In genomic region chr2:201114350-201114749, GRCh38 we compare ENCODE assay signal across 14 cellular contexts. TPM values are rescaled to one million over a fixed set of nuclear protein-coding genes. Genes with fewer than 3 reads are reported as not detected.
DNase-seq lines count a peak whose midpoint lies in the region; ATAC-seq, FAIRE-seq and TF ChIP-seq lines count a peak whose summit lies in the region.
"Had no signal": no experiment of that assay in that cellular context is flagged by ENCODE, and none has a peak within 500 bp of the region (broad histone marks: within the 10 kb centered on the region; RNA-seq: fewer than 3 reads in every experiment).

No MANE protein-coding gene starts in this region.

- peak overlapping the region; percentile 91 for H3K4me3 Mint-ChIP-seq in activated CD4-positive, alpha-beta T cell treated with anti-CD3 and anti-CD28 coated beads, Interleukin-2, amount 10 ng/mL, durations not matched to agents 7 days and 5 days

- CTCF ChIA-PET in activated CD4-positive, alpha-beta T cell treated with anti-CD3 and anti-CD28 coated beads, Interleukin-2, amount 10 ng/mL, durations not matched to agents 7 days and 5 days (lab: Charles Lee): interaction anchor here (1.1 to 1.4 kb wide), 4 partner anchors 21 to 151 kb away, joined by 3 to 5 read pairs (median 3); partner anchors contain the start of gene ORC2
- CTCF ChIA-PET in Panc1 (lab: Charles Lee) (no interaction called here), endothelial cell of umbilical vein (lab: Charles Lee) (interaction anchor here (0.6 to 5.4 kb wide), 6 partner anchors 13 to 213 kb away, joined by 3 to 140 read pairs (median 4); no protein-coding TSS in a partner anchor)

- peak overlapping the region; percentile 16 for H3K4me2 ChIP-seq in endothelial cell of umbilical vein (ENCODE audit: insufficient read depth, low read length)
- H3K4me2 ChIP-seq: SK-N-SH had no signal

- H3K36me3 Mint-ChIP-seq in activated CD4-positive, alpha-beta T cell treated with anti-CD3 and anti-CD28 coated beads, Interleukin-2, amount 10 ng/mL, durations not matched to agents 7 days and 5 days (ENCODE audit: low read depth): peaks cover 13% of the 10 kb centered on the region

- BruUV-seq in Panc1 (replicated peaks; lab: Mats Ljungman, UMichigan): no TSS peak
- no TSS peak for BruUV-seq in endothelial cell of umbilical vein (replicated peaks; lab: Mats Ljungman, UMichigan)

- no peak overlapping the region for H3K9ac ChIP-seq in endothelial cell of umbilical vein (replicated peaks; ENCODE audit: extremely low read depth, insufficient read depth, low read length)
- H3K9ac ChIP-seq: SK-N-SH had no signal

- ATAC-seq in Panc1 (no peak), gastrocnemius medialis (no peak), GM18520 (IDR thresholded peaks at IDR 0.05; ENCODE audit: unreplicated experiment) (no peak)

- TF ChIP-seq CTCF in Panc1 (IDR thresholded peaks at IDR 0.05) (no peak), endothelial cell of umbilical vein (IDR thresholded peaks at IDR 0.05; ENCODE audit: extremely low read depth in 1 of 2, insufficient read depth in 1 of 2, low read depth in 1 of 2, low read length in 2 of 2) (no peak), gastrocnemius medialis (IDR thresholded peaks at IDR 0.05 in 4 of 5, conservative IDR thresholded peaks at IDR 0.05 in 1 of 5) (no peak)

- no peaks in the 10 kb centered on the region for H3K9me3 ChIP-seq in Panc1 (ENCODE audit: control insufficient read depth, insufficient read depth, low read depth, low read length)
- no peaks in the 10 kb centered on the region for H3K9me3 ChIP-seq in endothelial cell of umbilical vein (replicated peaks; ENCODE audit: control insufficient read depth, insufficient read depth, low read length)
- H3K9me3 ChIP-seq in gastrocnemius medialis: no peaks in the 10 kb centered on the region
- H3K9me3 ChIP-seq: SK-N-SH had no signal

- H3K27me3 ChIP-seq in Panc1 (ENCODE audit: control insufficient read depth, insufficient read depth, low read length) (no peaks in the 10 kb centered on the region), endothelial cell of umbilical vein (ENCODE audit: control insufficient read depth in 2 of 2, insufficient read depth in 2 of 2, low read length in 2 of 2) (no peaks in the 10 kb centered on the region), gastrocnemius medialis (no peaks in the 10 kb centered on the region)
- H3K27me3 ChIP-seq: brain microvascular endothelial cell had no signal

- DNase-seq in activated CD4-positive, alpha-beta T cell treated with anti-CD3 and anti-CD28 coated beads, Interleukin-2, amount 10 ng/mL, durations not matched to agents 7 days and 5 days: no peak
- no peak for DNase-seq in activated CD4-positive, alpha-beta T cell treated with anti-CD3 and anti-CD28 coated beads for 4 hours
- no peak for DNase-seq in Panc1 (ENCODE audit: low read depth, low spot score)
- peak; percentile 16 for DNase-seq in endothelial cell of umbilical vein (ENCODE audit: low read depth, low spot score)
- DNase-seq in gastrocnemius medialis: no peak
- no peak for DNase-seq in NCI-H446 (lab: John Stamatoyannopoulos, UW)
- DNase-seq in SIG-M5 treated with dmso at 0.1 percent for 504 hours (lab: John Stamatoyannopoulos, UW; ENCODE audit: unreplicated experiment): no peak
- DNase-seq: brain microvascular endothelial cell; erythroblast; NCI-H1048; NCI-H526 treated with DMSO at 0.1 percent for 48 hours; SK-N-SH; stimulated activated naive CD4-positive, alpha-beta T cell treated with Interleukin-2 at 50 U/mL for 16 hours had no signal

- no peaks in the 10 kb centered on the region for H3K36me3 ChIP-seq in Panc1 (ENCODE audit: control insufficient read depth, insufficient read depth, low read length)
- H3K36me3 ChIP-seq in endothelial cell of umbilical vein (ENCODE audit: control insufficient read depth in 2 of 2, extremely low read depth in 1 of 2, insufficient read depth in 2 of 2, low read length in 2 of 2): no peaks in the 10 kb centered on the region
- no peaks in the 10 kb centered on the region for H3K36me3 ChIP-seq in gastrocnemius medialis
- H3K36me3 ChIP-seq: brain microvascular endothelial cell had no signal

- in situ Hi-C loops in Panc1 (cut with HindIII; ENCODE audit: low pct_unique_long_range_greater_than_20kb, low sequenced_read_pairs) (no loop called here), gastrocnemius medialis (cut with MboI; ENCODE audit: low sequenced_read_pairs in 4 of 4) (no loop called here)

- intact Hi-C loops in Panc1 (cut with micrococcal nuclease; ENCODE audit: unreplicated experiment) (no loop called here), endothelial cell of umbilical vein (cut with micrococcal nuclease) (no loop called here), gastrocnemius medialis (cut with DNase I; ENCODE audit: low total_unique reads) (no loop called here)

- TF ChIP-seq POLR2A in endothelial cell of umbilical vein (IDR thresholded peaks at IDR 0.05; ENCODE audit: low read depth, low read length): no peak
- no peak for TF ChIP-seq POLR2A in gastrocnemius medialis (IDR thresholded peaks at IDR 0.05)

- peak overlapping the region; percentile 100; the same call in 1 of the 2 replicates for H3K27ac ChIP-seq in Panc1 (ENCODE audit: low read length)
- no peak overlapping the region for H3K27ac ChIP-seq in endothelial cell of umbilical vein (ENCODE audit: insufficient read depth, low read depth, low read length)
- peak overlapping the region; percentile 38 to 100 (median 98) for H3K27ac ChIP-seq in gastrocnemius medialis

- H3K4me3 ChIP-seq in Panc1 (ENCODE audit: low read depth in 2 of 2, low read length in 2 of 2) (no peak overlapping the region), endothelial cell of umbilical vein (replicated peaks in 1 of 3; ENCODE audit: insufficient read depth in 1 of 3, low read depth in 1 of 3, low read length in 3 of 3) (peak overlapping the region in 1 of 3 experiments; percentile 12), gastrocnemius medialis (peak overlapping the region in 2 of 4 donors; percentile 92 to 95)

- dilution Hi-C loops in endothelial cell of umbilical vein (cut with MboI; ENCODE audit: extremely low pct_ligation_motif_present, low sequenced_read_pairs): no loop called here

- FAIRE-seq in endothelial cell of umbilical vein (lab: Jason Lieb, UNC): peak; percentile 8

- H4K20me1 ChIP-seq in endothelial cell of umbilical vein (replicated peaks; ENCODE audit: control insufficient read depth, extremely low read depth, insufficient read depth, low read length): no peaks in the 10 kb centered on the region

- peaks cover 16% of the 10 kb centered on the region for H3K79me2 ChIP-seq in endothelial cell of umbilical vein (ENCODE audit: control insufficient read depth, insufficient read depth, low read length)

- no peaks in the 10 kb centered on the region for H3K9me1 ChIP-seq in endothelial cell of umbilical vein (replicated peaks; ENCODE audit: control insufficient read depth, extremely low read depth, insufficient read depth, low read length)

- peak overlapping the region; percentile 97 for H3K27ac Mint-ChIP-seq in activated CD4-positive, alpha-beta T cell treated with anti-CD3 and anti-CD28 coated beads, Interleukin-2, amount 10 ng/mL, durations not matched to agents 7 days and 5 days

- no peaks in the 10 kb centered on the region for H3K27me3 Mint-ChIP-seq in activated CD4-positive, alpha-beta T cell treated with anti-CD3 and anti-CD28 coated beads, Interleukin-2, amount 10 ng/mL, durations not matched to agents 7 days and 5 days

- H3K4me1 Mint-ChIP-seq in activated CD4-positive, alpha-beta T cell treated with anti-CD3 and anti-CD28 coated beads, Interleukin-2, amount 10 ng/mL, durations not matched to agents 7 days and 5 days: peaks cover 37% of the 10 kb centered on the region

- H3K4me1 ChIP-seq in Panc1 (ENCODE audit: control insufficient read depth, insufficient read depth, low read length): peaks cover 8% of the 10 kb centered on the region
- H3K4me1 ChIP-seq in endothelial cell of umbilical vein (ENCODE audit: control insufficient read depth, extremely low read depth, insufficient read depth, low read length): peaks cover 31% of the 10 kb centered on the region
- peaks cover 14 to 16% of the 10 kb centered on the region in 2 donors for H3K4me1 ChIP-seq in gastrocnemius medialis

- no peak overlapping the region for H2AFZ ChIP-seq in endothelial cell of umbilical vein (ENCODE audit: low read depth, low read length)

- no peaks in the 10 kb centered on the region for H3K9me3 Mint-ChIP-seq in activated CD4-positive, alpha-beta T cell treated with anti-CD3 and anti-CD28 coated beads, Interleukin-2, amount 10 ng/mL, durations not matched to agents 7 days and 5 days

- POLR2A ChIA-PET in activated CD4-positive, alpha-beta T cell treated with anti-CD3 and anti-CD28 coated beads, Interleukin-2, amount 10 ng/mL, durations not matched to agents 7 days and 5 days (lab: Charles Lee): no interaction called here
- POLR2A ChIA-PET in Panc1 (lab: Charles Lee) (no interaction called here), endothelial cell of umbilical vein (lab: Charles Lee) (interaction anchor here (1.2 kb wide), 1 partner anchor 44 kb away, joined by 3 read pairs; no protein-coding TSS in a partner anchor)

RNA-seq across cellular contexts. Expression of gene CFLAR, which starts 1.6 kb away (rescaled TPM):
- total RNA-seq in activated CD4-positive, alpha-beta T cell treated with anti-CD3 and anti-CD28 coated beads, Interleukin-2, amount 10 ng/mL, durations not matched to agents 7 days and 5 days: 100 to 1,000 TPM in 1 of 2 experiments, 10 to 100 TPM in 1; 98.4 to 106 TPM
- total RNA-seq in Panc1 (2021; ENCODE audit: unreplicated experiment) (46.3 TPM), endothelial cell of umbilical vein (222 and 260 TPM in 2 replicates), gastrocnemius medialis (100 to 1,000 TPM; 298 to 491 (median 352) TPM)
- polyA plus RNA-seq in Panc1 (2012; ENCODE audit: insufficient read length): 22.2 TPM
- 85.5 and 104 TPM in 2 replicates for polyA plus RNA-seq in endothelial cell of umbilical vein
- polyA plus RNA-seq in endothelial cell of umbilical vein (2011; cell fraction: cytosol; rRNA removed): 88.8 and 91.9 TPM in 2 replicates
- 323 and 358 TPM in 2 replicates for polyA plus RNA-seq in endothelial cell of umbilical vein (2011; cell fraction: nucleus; rRNA removed)
- 177 and 182 TPM in 2 replicates for polyA plus RNA-seq in endothelial cell of umbilical vein (2012)
- 353 and 362 TPM in 2 replicates for polyA minus RNA-seq in endothelial cell of umbilical vein
- polyA minus RNA-seq in endothelial cell of umbilical vein (2011; cell fraction: cytosol; rRNA and poly(A)+ RNA removed): 5.4 TPM
- polyA minus RNA-seq in endothelial cell of umbilical vein (2011; cell fraction: nucleus; rRNA and poly(A)+ RNA removed): 427 and 521 TPM in 2 replicates

RNA-seq across cellular contexts. Expression of gene NDUFB3, which starts 42.5 kb away (rescaled TPM):
- total RNA-seq in activated CD4-positive, alpha-beta T cell treated with anti-CD3 and anti-CD28 coated beads, Interleukin-2, amount 10 ng/mL, durations not matched to agents 7 days and 5 days: 100 to 1,000 TPM; 134 to 147 TPM
- total RNA-seq in Panc1 (2021; ENCODE audit: unreplicated experiment) (88.6 TPM), endothelial cell of umbilical vein (96.7 and 101 TPM in 2 replicates), gastrocnemius medialis (100 to 1,000 TPM; 107 to 146 (median 135) TPM)
- polyA plus RNA-seq in Panc1 (2012; ENCODE audit: insufficient read length): 47.9 TPM
- polyA plus RNA-seq in endothelial cell of umbilical vein: 41.8 and 65.6 TPM in 2 replicates
- 73.5 and 94.3 TPM in 2 replicates for polyA plus RNA-seq in endothelial cell of umbilical vein (2011; cell fraction: cytosol; rRNA removed)
- 23.2 and 36.0 TPM in 2 replicates for polyA plus RNA-seq in endothelial cell of umbilical vein (2011; cell fraction: nucleus; rRNA removed)
- 106 and 132 TPM in 2 replicates for polyA plus RNA-seq in endothelial cell of umbilical vein (2012)
- 13.7 and 26.9 TPM in 2 replicates for polyA minus RNA-seq in endothelial cell of umbilical vein
- 12.1 TPM for polyA minus RNA-seq in endothelial cell of umbilical vein (2011; cell fraction: cytosol; rRNA and poly(A)+ RNA removed)
- polyA minus RNA-seq in endothelial cell of umbilical vein (2011; cell fraction: nucleus; rRNA and poly(A)+ RNA removed): 5.7 and 5.8 TPM in 2 replicates

RNA-seq across cellular contexts. Expression of gene HYCC2, which starts 42.9 kb away (rescaled TPM):
- 10 to 100 TPM; 31.4 to 32.0 TPM for total RNA-seq in activated CD4-positive, alpha-beta T cell treated with anti-CD3 and anti-CD28 coated beads, Interleukin-2, amount 10 ng/mL, durations not matched to agents 7 days and 5 days
- total RNA-seq in Panc1 (2021; ENCODE audit: unreplicated experiment) (12.0 TPM), endothelial cell of umbilical vein (20.3 and 21.2 TPM in 2 replicates), gastrocnemius medialis (10 to 100 TPM in 1 of 4 donors, 1 to 10 TPM in 3; 2.3 to 12.5 (median 3.5) TPM)
- 1.9 TPM for polyA plus RNA-seq in Panc1 (2012; ENCODE audit: insufficient read length)
- 2.4 and 3.0 TPM in 2 replicates for polyA plus RNA-seq in endothelial cell of umbilical vein
- polyA plus RNA-seq in endothelial cell of umbilical vein (2011; cell fraction: cytosol; rRNA removed): 2.2 and 2.4 TPM in 2 replicates
- 12.7 and 15.7 TPM in 2 replicates for polyA plus RNA-seq in endothelial cell of umbilical vein (2011; cell fraction: nucleus; rRNA removed)
- polyA plus RNA-seq in endothelial cell of umbilical vein (2012): 5.3 and 6.0 TPM in 2 replicates
- polyA minus RNA-seq in endothelial cell of umbilical vein: 16.8 and 18.2 TPM in 2 replicates
- polyA minus RNA-seq in endothelial cell of umbilical vein (2011; cell fraction: cytosol; rRNA and poly(A)+ RNA removed): 5.9 TPM
- 35.0 and 53.9 TPM in 2 replicates for polyA minus RNA-seq in endothelial cell of umbilical vein (2011; cell fraction: nucleus; rRNA and poly(A)+ RNA removed)
